Comparison of ENCODE assay signal across 23 cellular contexts in the genomic region with DNA sequence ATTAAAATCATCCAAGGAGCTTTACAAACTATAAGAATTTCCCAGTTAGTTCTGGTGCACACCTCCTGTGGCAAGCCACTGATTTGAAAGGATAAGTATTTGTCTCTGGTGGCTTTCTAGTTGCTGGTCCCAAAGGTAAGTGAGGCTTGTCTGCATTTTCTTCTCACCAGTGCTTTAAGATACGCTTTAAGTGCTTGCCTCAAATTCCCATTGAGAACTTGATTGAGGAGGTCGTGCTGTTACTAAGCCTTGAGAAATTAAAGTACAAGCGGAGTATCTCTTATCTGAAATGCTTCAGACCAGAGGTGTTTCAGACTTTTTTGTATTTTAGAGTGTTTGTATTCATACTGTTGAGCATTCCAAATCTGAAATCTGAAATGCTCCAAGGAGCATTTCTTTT.
"Had no signal": no experiment of that assay in that cellular context is flagged by ENCODE, and none has a peak within 500 bp of the region (broad histone marks: within the 10 kb centered on the region; RNA-seq: fewer than 3 reads in every experiment).

No MANE protein-coding gene starts in this region.

- H3K4me1 ChIP-seq: prostate gland, right atrium auricular region, testis, tibial artery, uterus had no signal

- H3K27me3 ChIP-seq: dorsolateral prefrontal cortex, right atrium auricular region, testis, tibial artery, uterus had no signal

- H3K27me3 Mint-ChIP-seq: naive B cell; natural killer cell treated with Interleukin-12 subunit alpha and Interleukin-12 subunit beta and Interleukin-15 and Interleukin-18, amount 100 ng/mL, for 72 hours; type B pancreatic cell had no signal

- ATAC-seq: left lobe of liver; mucosa of descending colon; natural killer cell treated with Interleukin-12 subunit alpha and Interleukin-12 subunit beta and Interleukin-15 and Interleukin-18, amount 100 ng/mL, for 72 hours; sciatic nerve; stimulated activated effector memory CD8-positive, alpha-beta T cell treated with anti-CD3 and anti-CD28 coated beads, Interleukin-12 subunit alpha, Interleukin-12 subunit beta, amount 100 ng/mL, for 72 hours; stimulated activated naive CD8-positive, alpha-beta T cell treated with anti-CD3 and anti-CD28 coated beads, Interleukin-15, Interleukin-2, amounts not matched to agents 100 U/mL and 50 U/mL, for 24 hours had no signal

- H3K27ac ChIP-seq: dorsolateral prefrontal cortex, prostate gland, right atrium auricular region, testis, tibial artery, uterus had no signal

- H3K4me1 Mint-ChIP-seq: immature natural killer cell; naive B cell; stimulated activated effector memory CD8-positive, alpha-beta T cell treated with anti-CD3 and anti-CD28 coated beads, Interleukin-12 subunit alpha, Interleukin-12 subunit beta, amount 100 ng/mL, for 72 hours had no signal

- H3K27ac Mint-ChIP-seq: immature natural killer cell; naive B cell; natural killer cell treated with Interleukin-12 subunit alpha and Interleukin-12 subunit beta and Interleukin-15 and Interleukin-18, amount 100 ng/mL, for 72 hours; stimulated activated effector memory CD8-positive, alpha-beta T cell treated with anti-CD3 and anti-CD28 coated beads, Interleukin-12 subunit alpha, Interleukin-12 subunit beta, amount 100 ng/mL, for 72 hours; type B pancreatic cell had no signal

- H3K4me3 Mint-ChIP-seq: immature natural killer cell; naive B cell; natural killer cell treated with Interleukin-12 subunit alpha and Interleukin-12 subunit beta and Interleukin-15 and Interleukin-18, amount 100 ng/mL, for 72 hours; stimulated activated effector memory CD8-positive, alpha-beta T cell treated with anti-CD3 and anti-CD28 coated beads, Interleukin-12 subunit alpha, Interleukin-12 subunit beta, amount 100 ng/mL, for 72 hours; type B pancreatic cell had no signal

- DNase-seq: cerebellar nuclear complex; dorsolateral prefrontal cortex; effector CD4-positive, alpha-beta T cell; immature natural killer cell; mucosa of descending colon; naive B cell; nucleus accumbens; stimulated activated CD4-positive, alpha-beta T cell treated with anti-CD3 and anti-CD28 coated beads, Interleukin-12 subunit alpha, Interleukin-12 subunit beta, amount 100 ng/mL, for 4 hours; stimulated activated CD4-positive, alpha-beta T cell treated with anti-CD3 and anti-CD28 coated beads, Interleukin-1b, Interleukin-23, amount 100 ng/mL, for 48 hours; stimulated activated CD4-positive, alpha-beta T cell treated with anti-CD3 and anti-CD28 coated beads, Interleukin-4, amount 100 ng/mL, for 24 hours; stimulated activated naive CD8-positive, alpha-beta T cell treated with anti-CD3 and anti-CD28 coated beads, Interleukin-15, Interleukin-2, amounts not matched to agents 100 U/mL and 50 U/mL, for 24 hours; substantia nigra; testis; tibial artery; uterus had no signal

- H3K36me3 ChIP-seq: prostate gland, uterus had no signal

- H3K9me3 ChIP-seq: mucosa of descending colon, prostate gland, right atrium auricular region, testis, tibial artery, uterus had no signal

- H3K4me3 ChIP-seq: dorsolateral prefrontal cortex, mucosa of descending colon, prostate gland, right atrium auricular region, smooth muscle cell, testis, tibial artery, uterus had no signal

- H3K4me2 ChIP-seq: smooth muscle cell had no signal

- H3K9me3 Mint-ChIP-seq: immature natural killer cell; naive B cell; natural killer cell treated with Interleukin-12 subunit alpha and Interleukin-12 subunit beta and Interleukin-15 and Interleukin-18, amount 100 ng/mL, for 72 hours; stimulated activated effector memory CD8-positive, alpha-beta T cell treated with anti-CD3 and anti-CD28 coated beads, Interleukin-12 subunit alpha, Interleukin-12 subunit beta, amount 100 ng/mL, for 72 hours; type B pancreatic cell had no signal
